In genomic region chr16:48136547-48137360, GRCh38 we compare ENCODE assay signal across 26 cellular contexts. TPM values are rescaled to one million over a fixed set of nuclear protein-coding genes. Genes with fewer than 3 reads are reported as not detected.
DNase-seq lines count a peak whose midpoint lies in the region; ATAC-seq and TF ChIP-seq lines count a peak whose summit lies in the region.
"Had no signal": no experiment of that assay in that cellular context is flagged by ENCODE, and none has a peak within 500 bp of the region (broad histone marks: within the 10 kb centered on the region; RNA-seq: fewer than 3 reads in every experiment).

No MANE protein-coding gene starts in this region.

- H3K27ac ChIP-seq in left lung (no peak overlapping the region), skeletal muscle tissue (ENCODE audit: low read depth, low read length) (peak overlapping the region; percentile 34), trophoblast cell (ENCODE audit: low read depth, low read length) (no peak overlapping the region)
- H3K27ac ChIP-seq: breast epithelium, HL-60, lower lobe of right lung, stomach had no signal

- H3K79me2 ChIP-seq in trophoblast cell (ENCODE audit: control insufficient read depth, insufficient read depth, low read length, poor library complexity), result no peaks in the 10 kb centered on the region

- H4K91ac ChIP-seq in trophoblast cell (ENCODE audit: low read depth, low read length), result no peak overlapping the region

- no peak overlapping the region for H3K4me3 ChIP-seq in choroid plexus epithelial cell (ENCODE audit: low read depth, low read length)
- H3K4me3 ChIP-seq in left lung, result no peak overlapping the region
- H3K4me3 ChIP-seq in skeletal muscle tissue (ENCODE audit: low read length in 3 of 3), result no peak overlapping the region
- H3K4me3 ChIP-seq in trophoblast cell (ENCODE audit: low read depth, low read length), result no peak overlapping the region
- H3K4me3 ChIP-seq: breast epithelium, lower lobe of right lung, stomach had no signal

- H3K4ac ChIP-seq in trophoblast cell (ENCODE audit: low read depth, low read length), result no peak overlapping the region

- no peak overlapping the region for H2BK5ac ChIP-seq in trophoblast cell (ENCODE audit: low read depth, low read length, poor library complexity)

- no peak overlapping the region for H3K18ac ChIP-seq in trophoblast cell (ENCODE audit: low read length)

- H3K14ac ChIP-seq in trophoblast cell (ENCODE audit: low read length), result no peak overlapping the region

- H3K9me3 ChIP-seq in left lung (no peaks in the 10 kb centered on the region), skeletal muscle tissue (ENCODE audit: control insufficient read depth in 3 of 3, low read length in 3 of 3) (no peaks in the 10 kb centered on the region), trophoblast cell (ENCODE audit: insufficient read depth, low read depth, low read length) (no peaks in the 10 kb centered on the region)
- H3K9me3 ChIP-seq: breast epithelium, lower lobe of right lung, stomach had no signal

- H3K4me1 ChIP-seq in left lung (no peaks in the 10 kb centered on the region), skeletal muscle tissue (ENCODE audit: control insufficient read depth in 3 of 3, insufficient read depth in 3 of 3, low read length in 3 of 3) (peaks cover 14 to 25% (median 23%) of the 10 kb centered on the region in 3 donors), trophoblast cell (ENCODE audit: control insufficient read depth in 1 of 2, insufficient read depth in 2 of 2, low read length in 2 of 2) (no peaks in the 10 kb centered on the region)
- H3K4me1 ChIP-seq: breast epithelium had no signal

- H3K79me1 ChIP-seq in trophoblast cell (ENCODE audit: low read length), result no peaks in the 10 kb centered on the region

- no peak overlapping the region for H2BK120ac ChIP-seq in trophoblast cell (ENCODE audit: insufficient read depth, low read length, poor library complexity)

- H3K9ac ChIP-seq in skeletal muscle tissue (ENCODE audit: low read depth in 1 of 3, low read length in 3 of 3), result peak overlapping the region in 1 of 3 donors; percentile 40
- no peak overlapping the region for H3K9ac ChIP-seq in trophoblast cell (ENCODE audit: low read length)

- intact Hi-C loops in left lung (cut with DNase I), result no loop called here

- H2AFZ ChIP-seq in trophoblast cell (ENCODE audit: insufficient read depth, low read length, poor library complexity), result no peak overlapping the region

- H4K12ac ChIP-seq in trophoblast cell (ENCODE audit: low read depth, low read length), result no peak overlapping the region

- WGBS in trophoblast cell (ENCODE audit: extremely low coverage, insufficient coverage, insufficient read length), result no CpG with 5 or more reads among the region's 9 CpGs

- H4K8ac ChIP-seq in trophoblast cell (ENCODE audit: low read depth, low read length), result no peak overlapping the region

- peak; percentile 23 for TF ChIP-seq CTCF in choroid plexus epithelial cell (conservative IDR thresholded peaks at IDR 0.05; ENCODE audit: low read depth, low read length)
- no peak for TF ChIP-seq CTCF in left lung (IDR thresholded peaks at IDR 0.05)

- H2BK12ac ChIP-seq in trophoblast cell (ENCODE audit: low read length), result no peak overlapping the region

- no peaks in the 10 kb centered on the region for H3K27me3 ChIP-seq in left lung
- no peaks in the 10 kb centered on the region for H3K27me3 ChIP-seq in skeletal muscle tissue (ENCODE audit: control insufficient read depth in 3 of 3, insufficient read depth in 3 of 3, low read length in 3 of 3)
- H3K27me3 ChIP-seq in trophoblast cell (ENCODE audit: insufficient read depth, low read length), result no peaks in the 10 kb centered on the region
- H3K27me3 ChIP-seq: breast epithelium, stomach had no signal

- H2AK5ac ChIP-seq in trophoblast cell (ENCODE audit: low read length), result no peak overlapping the region

- DNase-seq in choroid plexus epithelial cell (ENCODE audit: low read depth) (no peak), left lung (no peak), NCI-H748 treated with DMSO at 0.1 percent for 48 hours (lab: John Stamatoyannopoulos, UW) (no peak), NCI-H446 treated with DMSO at 0.1 percent for 48 hours (lab: John Stamatoyannopoulos, UW) (no peak), trophoblast cell (no peak)
- DNase-seq: activated B cell treated with CpG ODN at 0.5 μM for 24 hours; activated CD8-positive, alpha-beta memory T cell treated with anti-CD3 and anti-CD28 coated beads for 24 hours; activated naive CD8-positive, alpha-beta T cell treated with anti-CD3 and anti-CD28 coated beads, Interleukin-2, amount 10 ng/mL, durations not matched to agents 7 days and 5 days; activated T-cell treated with anti-CD3 and anti-CD28 coated beads, Interleukin-2, amount 50 U/mL, for 72 hours; AML-193; EL; erythroblast; lower lobe of right lung; MV-4-11; naive B cell; NCI-H187; small intestine; stimulated activated CD4-positive, alpha-beta T cell treated with anti-CD3 and anti-CD28 coated beads, Interleukin-4, amount 100 ng/mL, for 24 hours; stomach had no signal

- ATAC-seq in left lung, result peak; percentile 15
- ATAC-seq in HG02884 (IDR thresholded peaks at IDR 0.05; ENCODE audit: unreplicated experiment), result no peak
- ATAC-seq: activated T-cell treated with anti-CD3 and anti-CD28 coated beads, Interleukin-2, amount 50 U/mL, for 72 hours; lower lobe of right lung had no signal

- H3K36me3 ChIP-seq in left lung (no peaks in the 10 kb centered on the region), skeletal muscle tissue (ENCODE audit: control insufficient read depth in 3 of 3, insufficient read depth in 3 of 3, low read length in 3 of 3) (no peaks in the 10 kb centered on the region), trophoblast cell (ENCODE audit: control insufficient read depth in 1 of 2, insufficient read depth in 2 of 2, low read length in 2 of 2) (no peaks in the 10 kb centered on the region)
- H3K36me3 ChIP-seq: breast epithelium, lower lobe of right lung, stomach had no signal

- no peak overlapping the region for H3K23ac ChIP-seq in trophoblast cell (ENCODE audit: low read length)

- no peak overlapping the region for H3K4me2 ChIP-seq in trophoblast cell (ENCODE audit: low read length)

TF ChIP-seq in PFSK-1, 5 proteins besides CTCF, POLR2A, EP300 and RAD21:
- TF ChIP-seq, protein P1, sequence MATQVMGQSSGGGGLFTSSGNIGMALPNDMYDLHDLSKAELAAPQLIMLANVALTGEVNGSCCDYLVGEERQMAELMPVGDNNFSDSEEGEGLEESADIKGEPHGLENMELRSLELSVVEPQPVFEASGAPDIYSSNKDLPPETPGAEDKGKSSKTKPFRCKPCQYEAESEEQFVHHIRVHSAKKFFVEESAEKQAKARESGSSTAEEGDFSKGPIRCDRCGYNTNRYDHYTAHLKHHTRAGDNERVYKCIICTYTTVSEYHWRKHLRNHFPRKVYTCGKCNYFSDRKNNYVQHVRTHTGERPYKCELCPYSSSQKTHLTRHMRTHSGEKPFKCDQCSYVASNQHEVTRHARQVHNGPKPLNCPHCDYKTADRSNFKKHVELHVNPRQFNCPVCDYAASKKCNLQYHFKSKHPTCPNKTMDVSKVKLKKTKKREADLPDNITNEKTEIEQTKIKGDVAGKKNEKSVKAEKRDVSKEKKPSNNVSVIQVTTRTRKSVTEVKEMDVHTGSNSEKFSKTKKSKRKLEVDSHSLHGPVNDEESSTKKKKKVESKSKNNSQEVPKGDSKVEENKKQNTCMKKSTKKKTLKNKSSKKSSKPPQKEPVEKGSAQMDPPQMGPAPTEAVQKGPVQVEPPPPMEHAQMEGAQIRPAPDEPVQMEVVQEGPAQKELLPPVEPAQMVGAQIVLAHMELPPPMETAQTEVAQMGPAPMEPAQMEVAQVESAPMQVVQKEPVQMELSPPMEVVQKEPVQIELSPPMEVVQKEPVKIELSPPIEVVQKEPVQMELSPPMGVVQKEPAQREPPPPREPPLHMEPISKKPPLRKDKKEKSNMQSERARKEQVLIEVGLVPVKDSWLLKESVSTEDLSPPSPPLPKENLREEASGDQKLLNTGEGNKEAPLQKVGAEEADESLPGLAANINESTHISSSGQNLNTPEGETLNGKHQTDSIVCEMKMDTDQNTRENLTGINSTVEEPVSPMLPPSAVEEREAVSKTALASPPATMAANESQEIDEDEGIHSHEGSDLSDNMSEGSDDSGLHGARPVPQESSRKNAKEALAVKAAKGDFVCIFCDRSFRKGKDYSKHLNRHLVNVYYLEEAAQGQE (IDR thresholded peaks at IDR 0.05; ENCODE audit: insufficient read depth in 1 of 2, low read depth in 2 of 2, low read length in 2 of 2), result no peak
- TF ChIP-seq TAF1 (IDR thresholded peaks at IDR 0.05; ENCODE audit: borderline replicate concordance, insufficient read depth, low read length), result no peak
- TF ChIP-seq FOXP2 (optimal IDR thresholded peaks at IDR 0.05; ENCODE audit: borderline replicate concordance, extremely low read depth, extremely low read length, insufficient read depth), result peak; percentile 16
- no peak for TF ChIP-seq SIN3A (IDR thresholded peaks at IDR 0.05; ENCODE audit: borderline replicate concordance, insufficient read depth, low read length)
- no peak for TF ChIP-seq POLR2AphosphoS5 (IDR thresholded peaks at IDR 0.05; ENCODE audit: low read depth, low read length)

RNA-seq across cellular contexts. Expression of gene ABCC12, which starts 19.0 kb away (rescaled TPM):
- not detected for polyA plus RNA-seq in PFSK-1 (2012; ENCODE audit: insufficient read length, low read depth)
- total RNA-seq in left lung (not detected), skeletal muscle tissue (not detected)
- not detected in 2 replicates for polyA plus RNA-seq in trophoblast cell (2013)
- total RNA-seq: activated B cell treated with CpG ODN at 0.5 μM for 24 hours; activated naive CD8-positive, alpha-beta T cell treated with anti-CD3 and anti-CD28 coated beads, Interleukin-2, amount 10 ng/mL, durations not matched to agents 7 days and 5 days; activated T-cell treated with anti-CD3 and anti-CD28 coated beads, Interleukin-2, amount 50 U/mL, for 72 hours; lower lobe of right lung; T-helper 1 cell treated with Interleukin-12 subunit alpha and Interleukin-12 subunit beta and Interleukin-4 antibody, amounts not matched to agents 30 ng/mL and 1 ng/mL, for 36 hours; urinary bladder had no signal
- polyA plus RNA-seq: small intestine, urinary bladder had no signal
